ENCODE assay signal across 8 cellular contexts in genomic region chr12:13097526-13097925, GRCh38. TPM values are rescaled to one million over a fixed set of nuclear protein-coding genes. Genes with fewer than 3 reads are reported as not detected.
DNase-seq lines count a peak whose midpoint lies in the region; ATAC-seq and TF ChIP-seq lines count a peak whose summit lies in the region.

No MANE protein-coding gene starts in this region.

- H3K23ac ChIP-seq in mesendoderm (ENCODE audit: low read length), result no peak overlapping the region

- no peak overlapping the region for H2BK5ac ChIP-seq in mesendoderm (ENCODE audit: low read length)

- DNase-seq in BJ (ENCODE audit: low read depth), result no peak
- peak; percentile 73 for DNase-seq in MV-4-11 (lab: John Stamatoyannopoulos, UW)
- no peak for DNase-seq in mesendoderm
- DNase-seq in SHP77 treated with DMSO at 0.1 percent for 48 hours (lab: John Stamatoyannopoulos, UW), result no peak

- no peaks in the 10 kb centered on the region for H3K9me3 Mint-ChIP-seq in dendritic cell treated with granulocyte-macrophage colony-stimulating factor and Interleukin-4, amounts not matched to agents 40 ng/mL and 50 ng/mL, for 4 days
- H3K9me3 Mint-ChIP-seq in nephron, result no peaks in the 10 kb centered on the region

- H3K18ac ChIP-seq in mesendoderm (ENCODE audit: low read length), result no peak overlapping the region

- no peak overlapping the region for H4K5ac ChIP-seq in mesendoderm (ENCODE audit: low read length)

- no peak overlapping the region for H2BK15ac ChIP-seq in mesendoderm (replicated peaks; ENCODE audit: low read depth)

- H3K4me1 ChIP-seq in mesendoderm (ENCODE audit: control insufficient read depth, low read depth, low read length), result peaks cover 7% of the 10 kb centered on the region

- peak overlapping the region; percentile 69 for H3K4me3 Mint-ChIP-seq in dendritic cell treated with granulocyte-macrophage colony-stimulating factor and Interleukin-4, amounts not matched to agents 40 ng/mL and 50 ng/mL, for 4 days
- peak overlapping the region in 1 of 3 experiments; percentile 22 for H3K4me3 Mint-ChIP-seq in nephron

- no peak overlapping the region for H3K4ac ChIP-seq in mesendoderm (ENCODE audit: low read depth, low read length)

- no peaks in the 10 kb centered on the region for H3K79me1 ChIP-seq in mesendoderm (ENCODE audit: low read length)

- no peak overlapping the region for H4K8ac ChIP-seq in mesendoderm (ENCODE audit: low read depth, low read length)

- no peaks in the 10 kb centered on the region for H3K36me3 Mint-ChIP-seq in dendritic cell treated with granulocyte-macrophage colony-stimulating factor and Interleukin-4, amounts not matched to agents 40 ng/mL and 50 ng/mL, for 4 days (ENCODE audit: low read depth)
- no peaks in the 10 kb centered on the region for H3K36me3 Mint-ChIP-seq in nephron (ENCODE audit: low read depth)

- ATAC-seq in GM18870 (IDR thresholded peaks at IDR 0.05; ENCODE audit: unreplicated experiment) (no peak), HG02884 (IDR thresholded peaks at IDR 0.05; ENCODE audit: unreplicated experiment) (no peak)

- no peak overlapping the region for H3K56ac ChIP-seq in mesendoderm (ENCODE audit: low read length)

- intact Hi-C loops in dendritic cell treated with granulocyte-macrophage colony-stimulating factor and Interleukin-4, amounts not matched to agents 40 ng/mL and 50 ng/mL, for 4 days (cut with micrococcal nuclease), result loop anchor here (10.0 kb wide), 2 partner anchors 53 to 373 kb away; partner anchors contain the start of gene FAM234B

- H3K4me1 Mint-ChIP-seq in dendritic cell treated with granulocyte-macrophage colony-stimulating factor and Interleukin-4, amounts not matched to agents 40 ng/mL and 50 ng/mL, for 4 days (ENCODE audit: low read depth), result peaks cover 85% of the 10 kb centered on the region
- H3K4me1 Mint-ChIP-seq in nephron, result peaks cover 83% of the 10 kb centered on the region

- H3K36me3 ChIP-seq in BJ (ENCODE audit: control insufficient read depth, insufficient read depth, low read length) (no peaks in the 10 kb centered on the region), mesendoderm (ENCODE audit: control insufficient read depth, insufficient read depth, low read length) (no peaks in the 10 kb centered on the region)

- H3K27ac Mint-ChIP-seq in dendritic cell treated with granulocyte-macrophage colony-stimulating factor and Interleukin-4, amounts not matched to agents 40 ng/mL and 50 ng/mL, for 4 days, result peak overlapping the region; percentile 94
- peak overlapping the region; percentile 85 to 98 (median 96) for H3K27ac Mint-ChIP-seq in nephron

- H3K27me3 Mint-ChIP-seq in dendritic cell treated with granulocyte-macrophage colony-stimulating factor and Interleukin-4, amounts not matched to agents 40 ng/mL and 50 ng/mL, for 4 days, result no peaks in the 10 kb centered on the region
- no peaks in the 10 kb centered on the region for H3K27me3 Mint-ChIP-seq in nephron (ENCODE audit: low read depth)

- no peak for TF ChIP-seq CTCF in BJ (IDR thresholded peaks at IDR 0.05; ENCODE audit: insufficient read depth, low read depth, low read length)
- no peak for TF ChIP-seq CTCF in nephron (IDR thresholded peaks at IDR 0.05; ENCODE audit: unreplicated experiment in 3 of 3)

- H3K27ac ChIP-seq in mesendoderm (ENCODE audit: low read depth, low read length), result no peak overlapping the region

- no peaks in the 10 kb centered on the region for H3K27me3 ChIP-seq in BJ (ENCODE audit: control insufficient read depth, insufficient read depth, low read length)
- no peaks in the 10 kb centered on the region for H3K27me3 ChIP-seq in mesendoderm (ENCODE audit: insufficient read depth, low read length, poor library complexity)

- H3K9ac ChIP-seq in mesendoderm (ENCODE audit: low read length), result no peak overlapping the region

- POLR2A ChIA-PET in BJ (lab: Charles Lee), result no interaction called here

- H3K79me2 ChIP-seq in mesendoderm (ENCODE audit: control insufficient read depth, insufficient read depth, low read length), result no peaks in the 10 kb centered on the region

- peak overlapping the region; percentile 31 for H3K4me3 ChIP-seq in BJ (ENCODE audit: low read depth, low read length)
- no peak overlapping the region for H3K4me3 ChIP-seq in mesendoderm (ENCODE audit: low read length)

- no peak overlapping the region for H2BK120ac ChIP-seq in mesendoderm (ENCODE audit: low read depth, low read length)

- no peak overlapping the region for H3K4me2 ChIP-seq in mesendoderm (ENCODE audit: low read length)

- no peak overlapping the region for H2AK5ac ChIP-seq in mesendoderm (ENCODE audit: low read length)

- CTCF ChIA-PET in BJ (lab: Yijun Ruan, JAX), result interaction anchor here (0.7 to 2.6 kb wide), 4 partner anchors 40 to 257 kb away, joined by 3 to 22 read pairs (median 6); no protein-coding TSS in a partner anchor

- no CpG with 5 or more reads among the region's 6 CpGs for WGBS in mesendoderm (ENCODE audit: extremely low coverage, insufficient coverage, low lambda C conversion rate)

RNA-seq across cellular contexts. Expression of gene GSG1, which starts 5.9 kb away (rescaled TPM):
- 0.26 and 0.27 TPM in 2 replicates for polyA plus RNA-seq in BJ (2011; rRNA removed)
- 0.21 and 0.28 TPM in 2 replicates for polyA minus RNA-seq in BJ (2011; rRNA and poly(A)+ RNA removed)
- polyA plus RNA-seq in mesendoderm (2013, experiment 1 of 2), result 0.55 TPM
- polyA plus RNA-seq in mesendoderm (2013, experiment 2 of 2), result 0.49 TPM

RNA-seq across cellular contexts. Expression of gene FAM234B, which starts 53.3 kb away (rescaled TPM):
- polyA plus RNA-seq in BJ (2011; rRNA removed), result 2.4 and 2.8 TPM in 2 replicates
- polyA minus RNA-seq in BJ (2011; rRNA and poly(A)+ RNA removed), result 3.6 and 6.6 TPM in 2 replicates
- polyA plus RNA-seq in mesendoderm (2013, experiment 1 of 2), result 6.7 TPM
- 7.2 TPM for polyA plus RNA-seq in mesendoderm (2013, experiment 2 of 2)
